In the genomic region with DNA sequence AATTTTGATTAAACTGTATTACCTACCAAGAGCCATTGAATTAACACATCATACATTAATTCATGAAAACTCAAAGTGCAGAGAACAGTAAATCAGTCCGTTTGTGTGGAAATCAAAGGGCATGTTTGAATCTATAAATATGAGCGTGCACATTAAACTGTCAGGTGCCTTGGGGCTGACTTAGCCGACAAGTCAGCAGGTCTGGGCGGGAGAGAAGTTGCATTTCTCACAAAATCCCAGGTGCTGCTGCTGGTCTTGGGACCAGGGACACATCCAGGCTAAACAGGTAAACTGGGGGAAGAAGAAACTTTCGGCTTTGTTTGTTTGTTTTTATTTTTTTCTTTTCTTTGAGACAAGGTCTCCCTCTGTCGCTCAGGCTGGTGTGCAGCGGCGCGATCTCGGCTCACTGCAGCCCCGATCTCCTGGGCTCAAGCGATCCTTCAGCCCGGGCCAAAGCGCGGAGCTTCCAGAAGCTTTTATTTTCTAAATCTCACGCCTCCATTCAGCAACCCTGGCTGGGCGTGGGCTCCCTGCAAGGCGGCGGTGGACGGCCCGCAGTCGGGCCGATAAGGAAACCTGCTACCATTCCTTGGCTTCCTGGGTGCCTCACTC, we compare ENCODE assay signal across 8 cellular contexts.
A peak's percentile ranks its signal among the peaks of the same experiment; 100 is the strongest.
DNase-seq lines count a peak whose midpoint lies in the region; ATAC-seq, FAIRE-seq and TF ChIP-seq lines count a peak whose summit lies in the region.

No MANE protein-coding gene starts in this region.

- DNase-seq in AG20443 (ENCODE audit: low spot score) (peak; percentile 31), GM12892 (ENCODE audit: insufficient read length) (no peak), NCI-H1105 treated with DMSO at 0.1 percent for 48 hours (lab: John Stamatoyannopoulos, UW) (peak; percentile 77), left ventricle myocardium superior (peak; percentile 83), retinal pigment epithelial cell (ENCODE audit: low read depth) (peak; percentile 19), NK-92 (lab: John Stamatoyannopoulos, UW; ENCODE audit: unreplicated experiment) (no peak)
- DNase-seq in activated T-helper 2 cell treated with anti-CD3 and anti-CD28 coated beads, Interferon-gamma antibody, Interleukin-2, Interleukin-4, amounts not matched to agents 10 μg/mL and 5 μg/mL and 100 μg/mL, durations not matched to agents 14 hours and 24 hours and 36 hours (ENCODE audit: low spot score) = no peak

- H3K4me3 ChIP-seq in retinal pigment epithelial cell (ENCODE audit: low read length) = peak overlapping the region; percentile 93

- H3K4me1 Mint-ChIP-seq in activated T-helper 2 cell treated with anti-CD3 and anti-CD28 coated beads, Interferon-gamma antibody, Interleukin-2, Interleukin-4, amounts not matched to agents 10 μg/mL and 5 μg/mL and 100 μg/mL, durations not matched to agents 14 hours and 24 hours and 36 hours (ENCODE audit: low read depth) = peaks cover 12% of the 10 kb centered on the region

- ATAC-seq in HG02840 (IDR thresholded peaks at IDR 0.05; ENCODE audit: low FRiP score, unreplicated experiment) = peak; percentile 32
- ATAC-seq in left ventricle myocardium superior = peak; percentile 71

- H3K9me3 Mint-ChIP-seq in activated T-helper 2 cell treated with anti-CD3 and anti-CD28 coated beads, Interferon-gamma antibody, Interleukin-2, Interleukin-4, amounts not matched to agents 10 μg/mL and 5 μg/mL and 100 μg/mL, durations not matched to agents 14 hours and 24 hours and 36 hours = peaks cover 15% of the 10 kb centered on the region

- peaks cover 4% of the 10 kb centered on the region for H3K36me3 Mint-ChIP-seq in activated T-helper 2 cell treated with anti-CD3 and anti-CD28 coated beads, Interferon-gamma antibody, Interleukin-2, Interleukin-4, amounts not matched to agents 10 μg/mL and 5 μg/mL and 100 μg/mL, durations not matched to agents 14 hours and 24 hours and 36 hours (ENCODE audit: low read depth)

- intact Hi-C loops in activated T-helper 2 cell treated with anti-CD3 and anti-CD28 coated beads, Interferon-gamma antibody, Interleukin-2, Interleukin-4, amounts not matched to agents 10 μg/mL and 5 μg/mL and 100 μg/mL, durations not matched to agents 14 hours and 24 hours and 36 hours (cut with micrococcal nuclease) = loop anchor here (2.0 to 5.0 kb wide), 4 partner anchors 16 to 362 kb away; a partner anchor contains a TSS
- intact Hi-C loops in left ventricle myocardium superior (cut with micrococcal nuclease) = no loop called here

- TF ChIP-seq POLR2A in GM12892 (IDR thresholded peaks at IDR 0.05; ENCODE audit: low read depth, low read length) = no peak

- H3K27me3 Mint-ChIP-seq in activated T-helper 2 cell treated with anti-CD3 and anti-CD28 coated beads, Interferon-gamma antibody, Interleukin-2, Interleukin-4, amounts not matched to agents 10 μg/mL and 5 μg/mL and 100 μg/mL, durations not matched to agents 14 hours and 24 hours and 36 hours (ENCODE audit: low read depth) = peaks cover 4% of the 10 kb centered on the region

- peak; percentile 40 for FAIRE-seq in GM12892 (lab: Jason Lieb, UNC)

- H3K27ac Mint-ChIP-seq in activated T-helper 2 cell treated with anti-CD3 and anti-CD28 coated beads, Interferon-gamma antibody, Interleukin-2, Interleukin-4, amounts not matched to agents 10 μg/mL and 5 μg/mL and 100 μg/mL, durations not matched to agents 14 hours and 24 hours and 36 hours = peak overlapping the region; percentile 64

- TF ChIP-seq CTCF in retinal pigment epithelial cell (conservative IDR thresholded peaks at IDR 0.05; ENCODE audit: low read depth, low read length) = peak; percentile 30

- H3K4me3 Mint-ChIP-seq in activated T-helper 2 cell treated with anti-CD3 and anti-CD28 coated beads, Interferon-gamma antibody, Interleukin-2, Interleukin-4, amounts not matched to agents 10 μg/mL and 5 μg/mL and 100 μg/mL, durations not matched to agents 14 hours and 24 hours and 36 hours (ENCODE audit: low read depth) = peak overlapping the region; percentile 91

Comparison
In these comparisons a context has a peak if more than half of its experiments do, and no peak if none do; other contexts are left out.
1. DNase-seq: peak in AG20443 (single experiment), NCI-H1105 treated with DMSO at 0.1 percent for 48 hours (single experiment), left ventricle myocardium superior (single experiment) and retinal pigment epithelial cell (single experiment); none in GM12892 (single experiment), activated T-helper 2 cell treated with anti-CD3 and anti-CD28 coated beads, Interferon-gamma antibody, Interleukin-2, Interleukin-4, amounts not matched to agents 10 μg/mL and 5 μg/mL and 100 μg/mL, durations not matched to agents 14 hours and 24 hours and 36 hours (single experiment) and NK-92 (single experiment).